ENCODE assay signal across 8 cellular contexts in genomic region chr1:113388621-113389355, GRCh38. TPM values are rescaled to one million over a fixed set of nuclear protein-coding genes. Genes with fewer than 3 reads are reported as not detected.
DNase-seq lines count a peak whose midpoint lies in the region; ATAC-seq and TF ChIP-seq lines count a peak whose summit lies in the region.

No MANE protein-coding gene starts in this region.

- peak overlapping the region; percentile 98 for H3K4me3 Mint-ChIP-seq in activated naive CD8-positive, alpha-beta T cell treated with anti-CD3 and anti-CD28 coated beads, Interleukin-2, amount 10 ng/mL, durations not matched to agents 7 days and 5 days

- H3K36me3 ChIP-seq in DND-41 (ENCODE audit: insufficient read depth, low read length) (no peaks in the 10 kb centered on the region; the same call in 1 of the 2 replicates), upper lobe of left lung (no peaks in the 10 kb centered on the region)

- H3K27ac Mint-ChIP-seq in activated naive CD8-positive, alpha-beta T cell treated with anti-CD3 and anti-CD28 coated beads, Interleukin-2, amount 10 ng/mL, durations not matched to agents 7 days and 5 days: no peak overlapping the region

- no peaks in the 10 kb centered on the region for H3K36me3 Mint-ChIP-seq in activated naive CD8-positive, alpha-beta T cell treated with anti-CD3 and anti-CD28 coated beads, Interleukin-2, amount 10 ng/mL, durations not matched to agents 7 days and 5 days

- H3K4me1 ChIP-seq in DND-41 (ENCODE audit: insufficient read depth, low read length) (peaks cover 38% of the 10 kb centered on the region), upper lobe of left lung (peaks cover 7 to 36% (median 11%) of the 10 kb centered on the region in 4 donors)

- WGBS in upper lobe of left lung, 2 donors: 20 to 21% methylated on average over 8 of the region's 8 CpGs

- peaks cover 13% of the 10 kb centered on the region for H3K79me2 ChIP-seq in DND-41 (ENCODE audit: insufficient read depth, low read length)

- DNase-seq in DND-41 (peak; percentile 10), LoVo (ENCODE audit: low spot score) (peak; percentile 70), kidney tubule cell (ENCODE audit: low spot score) (peak; percentile 60), upper lobe of left lung (peak in 1 of 2 donors; percentile 68), NCI-H1436 (lab: John Stamatoyannopoulos, UW) (no peak), NCI-H1105 treated with DMSO at 0.1 percent for 48 hours (lab: John Stamatoyannopoulos, UW) (no peak)
- no peak for DNase-seq in activated naive CD8-positive, alpha-beta T cell treated with anti-CD3 and anti-CD28 coated beads, Interleukin-2, amount 10 ng/mL, durations not matched to agents 7 days and 5 days

- ATAC-seq in DND-41 (ENCODE audit: insufficient read depth, low read depth) (no peak), upper lobe of left lung (ENCODE audit: low FRiP score in 2 of 2) (no peak), HG03342 (IDR thresholded peaks at IDR 0.05; ENCODE audit: unreplicated experiment) (no peak)
- no peak for ATAC-seq in activated naive CD8-positive, alpha-beta T cell treated with anti-CD3 and anti-CD28 coated beads, Interleukin-2, amount 10 ng/mL, durations not matched to agents 7 days and 5 days (ENCODE audit: low read depth)

- H3K9me3 ChIP-seq in DND-41 (ENCODE audit: insufficient read depth, low read length, severe bottlenecking) (no peaks in the 10 kb centered on the region), upper lobe of left lung (no peaks in the 10 kb centered on the region)

- H3K4me3 ChIP-seq in DND-41 (ENCODE audit: low read depth in 1 of 2, low read length in 2 of 2): peak overlapping the region in 1 of 2 experiments; percentile 64; a peak in 2 of 4 replicates
- peak overlapping the region in 3 of 4 donors; percentile 73 to 88 (median 80) for H3K4me3 ChIP-seq in upper lobe of left lung

- H3K27ac ChIP-seq in DND-41 (ENCODE audit: low read length) (no peak overlapping the region), upper lobe of left lung (peak overlapping the region; percentile 81 to 93 (median 91))

- H2AFZ ChIP-seq in DND-41 (ENCODE audit: low read depth, low read length): peak overlapping the region; percentile 73; the same call in 1 of the 2 replicates

- no peak for TF ChIP-seq POLR2A in upper lobe of left lung (IDR thresholded peaks at IDR 0.05)

- POLR2A ChIA-PET in activated naive CD8-positive, alpha-beta T cell treated with anti-CD3 and anti-CD28 coated beads, Interleukin-2, amount 10 ng/mL, durations not matched to agents 7 days and 5 days (lab: Charles Lee): no interaction called here

- peak overlapping the region; percentile 71 for H3K4me2 ChIP-seq in DND-41 (ENCODE audit: insufficient read depth, low read length)

- H3K9ac ChIP-seq in DND-41 (ENCODE audit: low read depth, low read length): peak overlapping the region; percentile 91; the same call in 1 of the 2 replicates

- peaks cover 7% of the 10 kb centered on the region; the same call in 1 of the 2 replicates for H4K20me1 ChIP-seq in DND-41 (ENCODE audit: insufficient read depth, low read length)

- H3K27me3 ChIP-seq in DND-41 (ENCODE audit: insufficient read depth, low read length, poor library complexity): no peaks in the 10 kb centered on the region
- no peaks in the 10 kb centered on the region for H3K27me3 ChIP-seq in upper lobe of left lung

- H3K4me1 Mint-ChIP-seq in activated naive CD8-positive, alpha-beta T cell treated with anti-CD3 and anti-CD28 coated beads, Interleukin-2, amount 10 ng/mL, durations not matched to agents 7 days and 5 days: peaks cover 26% of the 10 kb centered on the region

- peaks cover 34% of the 10 kb centered on the region for H3K27me3 Mint-ChIP-seq in activated naive CD8-positive, alpha-beta T cell treated with anti-CD3 and anti-CD28 coated beads, Interleukin-2, amount 10 ng/mL, durations not matched to agents 7 days and 5 days

- no peak for TF ChIP-seq EP300 in upper lobe of left lung (IDR thresholded peaks at IDR 0.05)

- TF ChIP-seq CTCF in DND-41 (IDR thresholded peaks at IDR 0.05; ENCODE audit: borderline replicate concordance, extremely low read depth, low read length, poor library complexity, severe bottlenecking) (no peak), upper lobe of left lung (IDR thresholded peaks at IDR 0.05) (no peak)

- peaks cover 2% of the 10 kb centered on the region for H3K9me3 Mint-ChIP-seq in activated naive CD8-positive, alpha-beta T cell treated with anti-CD3 and anti-CD28 coated beads, Interleukin-2, amount 10 ng/mL, durations not matched to agents 7 days and 5 days

RNA-seq across cellular contexts. Expression of gene MAGI3, which starts 1.5 kb away (rescaled TPM):
- 1 to 10 TPM; 5.2 to 5.8 TPM for total RNA-seq in activated naive CD8-positive, alpha-beta T cell treated with anti-CD3 and anti-CD28 coated beads, Interleukin-2, amount 10 ng/mL, durations not matched to agents 7 days and 5 days
- 100 to 1,000 TPM in 2 of 6 donors, 10 to 100 TPM in 4; 43.3 to 181 (median 89.8) TPM for total RNA-seq in upper lobe of left lung

Comparison
In these comparisons a context has a peak if more than half of its experiments do, and no peak if none do; other contexts are left out.
1. DNase-seq: peak in DND-41 (single experiment), LoVo (single experiment) and kidney tubule cell (single experiment); none in activated naive CD8-positive, alpha-beta T cell treated with anti-CD3 and anti-CD28 coated beads, Interleukin-2, amount 10 ng/mL, durations not matched to agents 7 days and 5 days (single experiment), NCI-H1436 (single experiment) and NCI-H1105 treated with DMSO at 0.1 percent for 48 hours (single experiment).
2. RNA of gene MAGI3, which starts 1.5 kb away (total RNA-seq): 43.3 to 181 TPM in upper lobe of left lung; 5.2 to 5.8 TPM in activated naive CD8-positive, alpha-beta T cell treated with anti-CD3 and anti-CD28 coated beads, Interleukin-2, amount 10 ng/mL, durations not matched to agents 7 days and 5 days; every median in the first group is over 4 times any median in the second.